27 cellular contexts compared by ENCODE assay signal in the genomic region with DNA sequence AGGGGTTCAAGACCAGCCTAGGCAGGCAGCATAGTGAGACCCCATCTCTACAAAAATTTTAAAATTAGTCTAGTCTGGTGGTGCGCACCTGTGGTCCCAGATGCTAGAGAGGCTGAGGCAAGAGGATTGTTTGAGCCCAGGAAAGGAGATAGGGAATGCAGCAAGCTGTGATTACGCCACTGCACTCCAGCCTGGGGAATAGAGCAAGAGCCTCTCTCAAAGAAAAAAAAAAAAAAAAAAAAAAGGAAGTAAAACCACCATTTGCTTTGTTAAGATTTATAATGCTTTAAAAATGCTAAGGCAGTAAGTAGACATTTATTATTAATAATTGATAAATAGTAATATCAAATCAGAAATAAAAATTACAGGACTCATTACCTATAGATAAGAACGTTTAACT.
DNase-seq lines count a peak whose midpoint lies in the region; ATAC-seq and TF ChIP-seq lines count a peak whose summit lies in the region.
"Had no signal": no experiment of that assay in that cellular context is flagged by ENCODE, and none has a peak within 500 bp of the region (broad histone marks: within the 10 kb centered on the region; RNA-seq: fewer than 3 reads in every experiment).

No MANE protein-coding gene starts in this region.

- no peaks in the 10 kb centered on the region for H3K4me1 ChIP-seq in lower lobe of right lung
- H3K4me1 ChIP-seq: transverse colon had no signal

- H3K4me1 Mint-ChIP-seq in T-helper 17 cell, result no peaks in the 10 kb centered on the region
- no peaks in the 10 kb centered on the region for H3K4me1 Mint-ChIP-seq in T-helper 2 cell treated with Interferon-gamma antibody and Interleukin-4, amounts not matched to agents 5 μg/mL and 100 μg/mL, for 36 hours (ENCODE audit: low read depth)
- H3K4me1 Mint-ChIP-seq: activated CD4-positive, alpha-beta T cell treated with anti-CD3 and anti-CD28 coated beads, Interleukin-2, amount 10 ng/mL, durations not matched to agents 24 days and 14 days; stimulated activated effector memory CD8-positive, alpha-beta T cell treated with anti-CD3 and anti-CD28 coated beads, Interleukin-12 subunit alpha, Interleukin-12 subunit beta, amount 100 ng/mL, for 72 hours had no signal

- H3K9me3 ChIP-seq in T-helper 17 cell (ENCODE audit: control insufficient read depth, low read length, poor library complexity, severe bottlenecking), result no peaks in the 10 kb centered on the region
- H3K9me3 ChIP-seq in lower lobe of right lung, result no peaks in the 10 kb centered on the region
- H3K9me3 ChIP-seq: gastroesophageal sphincter, mucosa of descending colon, transverse colon had no signal

- H3K4me3 ChIP-seq in lower lobe of right lung, result no peak overlapping the region
- H3K4me3 ChIP-seq: gastroesophageal sphincter, mucosa of descending colon, PC-9, transverse colon had no signal

- DNase-seq in GF-D8 (lab: John Stamatoyannopoulos, UW) (peak; percentile 46), MV-4-11 (lab: John Stamatoyannopoulos, UW) (peak; percentile 56), T-helper 17 cell (no peak), lower lobe of right lung (peak; percentile 54), NCI-H1417 (lab: John Stamatoyannopoulos, UW) (no peak), HK-2 (ENCODE audit: unreplicated experiment) (no peak)
- DNase-seq in T-helper 2 cell treated with Interferon-gamma antibody and Interleukin-4, amounts not matched to agents 5 μg/mL and 100 μg/mL, for 36 hours (ENCODE audit: low spot score), result no peak
- DNase-seq: activated CD4-positive, alpha-beta T cell treated with anti-CD3 and anti-CD28 coated beads, Interleukin-2, amount 10 ng/mL, durations not matched to agents 24 days and 14 days; activated CD8-positive, alpha-beta memory T cell treated with anti-CD3 and anti-CD28 coated beads for 24 hours; activated effector memory CD4-positive, alpha-beta T cell treated with Interleukin-2 at 50 U/mL for 16 hours; activated T-cell treated with anti-CD3 and anti-CD28 coated beads for 4 hours; aorta; C1 segment of cervical spinal cord; COR-L47; GDM1; KG1; MM.1S; mucosa of descending colon; NCI-H446 treated with DMSO at 0.1 percent for 48 hours; NCI-H82; PC-9; transverse colon had no signal

- no peaks in the 10 kb centered on the region for H3K36me3 Mint-ChIP-seq in T-helper 17 cell (ENCODE audit: low read depth)
- H3K36me3 Mint-ChIP-seq in T-helper 2 cell treated with Interferon-gamma antibody and Interleukin-4, amounts not matched to agents 5 μg/mL and 100 μg/mL, for 36 hours (ENCODE audit: low read depth), result no peaks in the 10 kb centered on the region
- H3K36me3 Mint-ChIP-seq: activated naive CD4-positive, alpha-beta T cell treated with anti-CD3 and anti-CD28 coated beads, Interleukin-2, amount 50 U/mL, for 72 hours; natural killer cell treated with Interleukin-12 subunit alpha and Interleukin-12 subunit beta and Interleukin-15 and Interleukin-18, amount 100 ng/mL, for 72 hours; stimulated activated effector memory CD8-positive, alpha-beta T cell treated with anti-CD3 and anti-CD28 coated beads, Interleukin-12 subunit alpha, Interleukin-12 subunit beta, amount 100 ng/mL, for 72 hours; WTC11 had no signal

- intact Hi-C loops in lower lobe of right lung (cut with DNase I), result no loop called here

- H3K27me3 Mint-ChIP-seq in T-helper 17 cell, result no peaks in the 10 kb centered on the region
- H3K27me3 Mint-ChIP-seq in T-helper 2 cell treated with Interferon-gamma antibody and Interleukin-4, amounts not matched to agents 5 μg/mL and 100 μg/mL, for 36 hours (ENCODE audit: low read depth), result peaks cover 4% of the 10 kb centered on the region
- H3K27me3 Mint-ChIP-seq: natural killer cell treated with Interleukin-12 subunit alpha and Interleukin-12 subunit beta and Interleukin-15 and Interleukin-18, amount 100 ng/mL, for 72 hours had no signal

- no peaks in the 10 kb centered on the region for H3K36me3 ChIP-seq in lower lobe of right lung
- H3K36me3 ChIP-seq: gastroesophageal sphincter, transverse colon had no signal

- ATAC-seq in T-helper 17 cell (no peak), lower lobe of right lung (no peak)
- ATAC-seq: activated naive CD4-positive, alpha-beta T cell treated with anti-CD3 and anti-CD28 coated beads, Interleukin-2, amount 50 U/mL, for 72 hours; gastroesophageal sphincter; mucosa of descending colon; natural killer cell treated with Interleukin-12 subunit alpha and Interleukin-12 subunit beta and Interleukin-15 and Interleukin-18, amount 100 ng/mL, for 72 hours; stimulated activated effector memory CD8-positive, alpha-beta T cell treated with anti-CD3 and anti-CD28 coated beads, Interleukin-12 subunit alpha, Interleukin-12 subunit beta, amount 100 ng/mL, for 72 hours; WTC11 had no signal

- H3K4me3 Mint-ChIP-seq in T-helper 17 cell, result no peak overlapping the region
- H3K4me3 Mint-ChIP-seq in T-helper 2 cell treated with Interferon-gamma antibody and Interleukin-4, amounts not matched to agents 5 μg/mL and 100 μg/mL, for 36 hours, result no peak overlapping the region
- H3K4me3 Mint-ChIP-seq: activated CD4-positive, alpha-beta T cell treated with anti-CD3 and anti-CD28 coated beads, Interleukin-2, amount 10 ng/mL, durations not matched to agents 24 days and 14 days; natural killer cell treated with Interleukin-12 subunit alpha and Interleukin-12 subunit beta and Interleukin-15 and Interleukin-18, amount 100 ng/mL, for 72 hours; stimulated activated effector memory CD8-positive, alpha-beta T cell treated with anti-CD3 and anti-CD28 coated beads, Interleukin-12 subunit alpha, Interleukin-12 subunit beta, amount 100 ng/mL, for 72 hours; WTC11 had no signal

- H3K27ac ChIP-seq in lower lobe of right lung, result no peak overlapping the region
- H3K27ac ChIP-seq: gastroesophageal sphincter, PC-9, transverse colon had no signal

- H3K27me3 ChIP-seq in lower lobe of right lung (ENCODE audit: low read depth), result no peaks in the 10 kb centered on the region
- H3K27me3 ChIP-seq: gastroesophageal sphincter, transverse colon had no signal

- H3K27ac Mint-ChIP-seq in T-helper 17 cell, result peak overlapping the region; percentile 29
- no peak overlapping the region for H3K27ac Mint-ChIP-seq in T-helper 2 cell treated with Interferon-gamma antibody and Interleukin-4, amounts not matched to agents 5 μg/mL and 100 μg/mL, for 36 hours
- H3K27ac Mint-ChIP-seq: activated CD4-positive, alpha-beta T cell treated with anti-CD3 and anti-CD28 coated beads, Interleukin-2, amount 10 ng/mL, durations not matched to agents 24 days and 14 days; activated naive CD4-positive, alpha-beta T cell treated with anti-CD3 and anti-CD28 coated beads, Interleukin-2, amount 50 U/mL, for 72 hours; natural killer cell treated with Interleukin-12 subunit alpha and Interleukin-12 subunit beta and Interleukin-15 and Interleukin-18, amount 100 ng/mL, for 72 hours; stimulated activated effector memory CD8-positive, alpha-beta T cell treated with anti-CD3 and anti-CD28 coated beads, Interleukin-12 subunit alpha, Interleukin-12 subunit beta, amount 100 ng/mL, for 72 hours; WTC11 had no signal

- H3K9me3 Mint-ChIP-seq in T-helper 2 cell treated with Interferon-gamma antibody and Interleukin-4, amounts not matched to agents 5 μg/mL and 100 μg/mL, for 36 hours, result no peaks in the 10 kb centered on the region
- H3K9me3 Mint-ChIP-seq: activated CD4-positive, alpha-beta T cell treated with anti-CD3 and anti-CD28 coated beads, Interleukin-2, amount 10 ng/mL, durations not matched to agents 24 days and 14 days; activated naive CD4-positive, alpha-beta T cell treated with anti-CD3 and anti-CD28 coated beads, Interleukin-2, amount 50 U/mL, for 72 hours; natural killer cell treated with Interleukin-12 subunit alpha and Interleukin-12 subunit beta and Interleukin-15 and Interleukin-18, amount 100 ng/mL, for 72 hours; stimulated activated effector memory CD8-positive, alpha-beta T cell treated with anti-CD3 and anti-CD28 coated beads, Interleukin-12 subunit alpha, Interleukin-12 subunit beta, amount 100 ng/mL, for 72 hours; WTC11 had no signal

- TF ChIP-seq CTCF in lower lobe of right lung (IDR thresholded peaks at IDR 0.05), result no peak

Comparison
In these comparisons a context has a peak if more than half of its experiments do, and no peak if none do; other contexts are left out.
1. DNase-seq: peak in GF-D8 (single experiment), MV-4-11 (single experiment) and lower lobe of right lung (single experiment); none in T-helper 17 cell (0 of 3), NCI-H1417 (0 of 3), HK-2 (single experiment) and T-helper 2 cell treated with Interferon-gamma antibody and Interleukin-4, amounts not matched to agents 5 μg/mL and 100 μg/mL, for 36 hours (single experiment).